29 cellular contexts compared by ENCODE assay signal in the genomic region with DNA sequence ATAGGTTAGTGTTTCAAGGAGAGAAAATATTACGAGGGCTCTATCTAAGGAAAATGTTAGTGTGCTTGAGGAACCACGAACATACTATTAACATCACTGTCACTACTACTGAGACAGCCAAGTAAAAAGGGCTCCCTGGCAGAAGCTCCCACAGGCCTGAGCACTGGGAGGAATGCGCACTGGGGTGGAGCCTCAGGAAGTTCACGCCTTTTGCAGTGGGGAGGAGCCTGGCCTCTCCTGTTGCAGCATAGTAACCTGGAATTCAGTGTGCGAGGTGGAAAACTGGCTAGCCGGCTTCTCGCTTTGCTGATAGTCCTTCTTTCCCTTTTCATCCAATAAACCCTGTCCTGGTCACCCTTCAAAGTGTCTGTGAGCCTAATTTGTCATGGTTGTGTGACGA.
"Had no signal": no experiment of that assay in that cellular context is flagged by ENCODE, and none has a peak within 500 bp of the region (broad histone marks: within the 10 kb centered on the region; RNA-seq: fewer than 3 reads in every experiment).

No MANE protein-coding gene starts in this region.

- ATAC-seq: activated CD8-positive, alpha-beta memory T cell treated with anti-CD3 and anti-CD28 coated beads, Interleukin-2, amount 10 ng/mL, durations not matched to agents 7 days and 5 days; activated CD8-positive, alpha-beta T cell treated with anti-CD3 and anti-CD28 coated beads, Interleukin-2, amount 10 ng/mL, durations not matched to agents 7 days and 5 days; activated naive CD8-positive, alpha-beta T cell treated with anti-CD3 and anti-CD28 coated beads, Interleukin-2, amount 50 U/mL, for 24 hours; sciatic nerve; stimulated activated effector memory CD8-positive, alpha-beta T cell treated with anti-CD3 and anti-CD28 coated beads, Interleukin-12 subunit alpha, Interleukin-12 subunit beta, amount 100 ng/mL, for 72 hours had no signal

- H3K9me3 Mint-ChIP-seq: activated naive CD8-positive, alpha-beta T cell treated with anti-CD3 and anti-CD28 coated beads, Interleukin-2, amount 50 U/mL, for 24 hours; activated T-helper 2 cell treated with anti-CD3 and anti-CD28 coated beads, Interferon-gamma antibody, Interleukin-2, Interleukin-4, amounts not matched to agents 10 μg/mL and 5 μg/mL and 100 μg/mL, durations not matched to agents 14 hours and 24 hours and 36 hours; mesothelial cell of epicardium; stimulated activated naive CD8-positive, alpha-beta T cell treated with anti-CD3 and anti-CD28 coated beads, Interleukin-15, Interleukin-2, amounts not matched to agents 100 ng/mL and 50 ng/mL, for 24 hours had no signal

- H3K36me3 Mint-ChIP-seq: activated CD8-positive, alpha-beta memory T cell treated with anti-CD3 and anti-CD28 coated beads, Interleukin-2, amount 10 ng/mL, durations not matched to agents 7 days and 5 days; activated naive CD4-positive, alpha-beta T cell treated with anti-CD3 and anti-CD28 coated beads, Interleukin-2, amount 50 U/mL, for 24 hours; immature natural killer cell; mesothelial cell of epicardium; naive B cell; stimulated activated effector memory CD8-positive, alpha-beta T cell treated with anti-CD3 and anti-CD28 coated beads, Interleukin-12 subunit alpha, Interleukin-12 subunit beta, amount 100 ng/mL, for 72 hours had no signal

- H3K9me3 ChIP-seq: left ventricle myocardium inferior, ovary, thoracic aorta had no signal

- H3K27ac ChIP-seq: left ventricle myocardium inferior, ovary, skin epidermis, thoracic aorta had no signal

- H3K4me1 Mint-ChIP-seq: activated CD8-positive, alpha-beta memory T cell treated with anti-CD3 and anti-CD28 coated beads, Interleukin-2, amount 10 ng/mL, durations not matched to agents 7 days and 5 days; activated naive CD4-positive, alpha-beta T cell treated with anti-CD3 and anti-CD28 coated beads, Interleukin-2, amount 50 U/mL, for 24 hours; activated naive CD8-positive, alpha-beta T cell treated with anti-CD3 and anti-CD28 coated beads, Interleukin-2, amount 50 U/mL, for 24 hours; immature natural killer cell; naive B cell; stimulated activated effector memory CD8-positive, alpha-beta T cell treated with anti-CD3 and anti-CD28 coated beads, Interleukin-12 subunit alpha, Interleukin-12 subunit beta, amount 100 ng/mL, for 72 hours had no signal

- H3K36me3 ChIP-seq: left ventricle myocardium inferior, ovary, thoracic aorta had no signal

- H3K4me3 ChIP-seq: left ventricle myocardium inferior, ovary, skin epidermis, thoracic aorta had no signal

- H3K27me3 Mint-ChIP-seq: activated CD8-positive, alpha-beta memory T cell treated with anti-CD3 and anti-CD28 coated beads, Interleukin-2, amount 10 ng/mL, durations not matched to agents 7 days and 5 days; activated naive CD4-positive, alpha-beta T cell treated with anti-CD3 and anti-CD28 coated beads, Interleukin-2, amount 50 U/mL, for 24 hours; activated naive CD8-positive, alpha-beta T cell treated with anti-CD3 and anti-CD28 coated beads, Interleukin-2, amount 50 U/mL, for 24 hours; naive B cell; progenitor cell of endocrine pancreas; stimulated activated naive CD8-positive, alpha-beta T cell treated with anti-CD3 and anti-CD28 coated beads, Interleukin-15, Interleukin-2, amounts not matched to agents 100 ng/mL and 50 ng/mL, for 24 hours had no signal

- H3K4me3 Mint-ChIP-seq: activated CD8-positive, alpha-beta memory T cell treated with anti-CD3 and anti-CD28 coated beads, Interleukin-2, amount 10 ng/mL, durations not matched to agents 7 days and 5 days; activated CD8-positive, alpha-beta T cell treated with anti-CD3 and anti-CD28 coated beads, Interleukin-2, amount 10 ng/mL, durations not matched to agents 7 days and 5 days; activated naive CD4-positive, alpha-beta T cell treated with anti-CD3 and anti-CD28 coated beads, Interleukin-2, amount 50 U/mL, for 24 hours; activated naive CD8-positive, alpha-beta T cell treated with anti-CD3 and anti-CD28 coated beads, Interleukin-2, amount 50 U/mL, for 24 hours; immature natural killer cell; mesothelial cell of epicardium; naive B cell; stimulated activated effector memory CD8-positive, alpha-beta T cell treated with anti-CD3 and anti-CD28 coated beads, Interleukin-12 subunit alpha, Interleukin-12 subunit beta, amount 100 ng/mL, for 72 hours; stimulated activated naive CD8-positive, alpha-beta T cell treated with anti-CD3 and anti-CD28 coated beads, Interleukin-15, Interleukin-2, amounts not matched to agents 100 ng/mL and 50 ng/mL, for 24 hours had no signal

- H3K27me3 ChIP-seq: ovary had no signal

- DNase-seq: activated CD4-positive, alpha-beta T cell treated with anti-CD3 and anti-CD28 coated beads for 1 hour; activated CD4-positive, alpha-beta T cell treated with anti-CD3 and anti-CD28 coated beads, Interleukin-2, amount 50 U/mL, for 1 hour; activated CD8-positive, alpha-beta memory T cell treated with anti-CD3 and anti-CD28 coated beads, Interleukin-2, amount 10 ng/mL, durations not matched to agents 7 days and 5 days; activated CD8-positive, alpha-beta T cell treated with anti-CD3 and anti-CD28 coated beads, Interleukin-2, amount 10 ng/mL, durations not matched to agents 7 days and 5 days; activated naive CD8-positive, alpha-beta T cell treated with anti-CD3 and anti-CD28 coated beads, Interleukin-2, amount 50 U/mL, for 24 hours; activated T-cell treated with anti-CD3 and anti-CD28 coated beads, Interleukin-2, amount 50 U/mL, for 48 hours; amygdala; central memory CD4-positive, alpha-beta T cell; dermis blood vessel endothelial cell; effector CD4-positive, alpha-beta T cell; glutamatergic neuron; immature natural killer cell; kidney glomerular epithelial cell; left ventricle myocardium inferior; naive B cell; ovary; stimulated activated CD4-positive, alpha-beta T cell treated with anti-CD3 and anti-CD28 coated beads, Interleukin-12 subunit alpha, Interleukin-12 subunit beta, amount 100 ng/mL, for 4 hours; stimulated activated CD4-positive, alpha-beta T cell treated with anti-CD3 and anti-CD28 coated beads, Interleukin-4, amount 100 ng/mL, for 24 hours; T-helper 2 cell; trophoblast cell had no signal

- H3K27ac Mint-ChIP-seq: activated CD8-positive, alpha-beta memory T cell treated with anti-CD3 and anti-CD28 coated beads, Interleukin-2, amount 10 ng/mL, durations not matched to agents 7 days and 5 days; activated CD8-positive, alpha-beta T cell treated with anti-CD3 and anti-CD28 coated beads, Interleukin-2, amount 10 ng/mL, durations not matched to agents 7 days and 5 days; activated naive CD4-positive, alpha-beta T cell treated with anti-CD3 and anti-CD28 coated beads, Interleukin-2, amount 50 U/mL, for 24 hours; activated naive CD8-positive, alpha-beta T cell treated with anti-CD3 and anti-CD28 coated beads, Interleukin-2, amount 50 U/mL, for 24 hours; activated T-helper 2 cell treated with anti-CD3 and anti-CD28 coated beads, Interferon-gamma antibody, Interleukin-2, Interleukin-4, amounts not matched to agents 10 μg/mL and 5 μg/mL and 100 μg/mL, durations not matched to agents 14 hours and 24 hours and 36 hours; immature natural killer cell; mesothelial cell of epicardium; naive B cell; progenitor cell of endocrine pancreas; stimulated activated effector memory CD8-positive, alpha-beta T cell treated with anti-CD3 and anti-CD28 coated beads, Interleukin-12 subunit alpha, Interleukin-12 subunit beta, amount 100 ng/mL, for 72 hours; stimulated activated naive CD8-positive, alpha-beta T cell treated with anti-CD3 and anti-CD28 coated beads, Interleukin-15, Interleukin-2, amounts not matched to agents 100 ng/mL and 50 ng/mL, for 24 hours had no signal
